ENCODE assay signal across 11 cellular contexts in genomic region chrX:137432609-137433008, GRCh38.
DNase-seq lines count a peak whose midpoint lies in the region; ATAC-seq, FAIRE-seq and TF ChIP-seq lines count a peak whose summit lies in the region.
"Had no signal": no experiment of that assay in that cellular context is flagged by ENCODE, and none has a peak within 500 bp of the region (broad histone marks: within the 10 kb centered on the region; RNA-seq: fewer than 3 reads in every experiment).

No MANE protein-coding gene starts in this region.

- peaks cover 6% of the 10 kb centered on the region; the same call in 1 of the 2 replicates for H3K27me3 Mint-ChIP-seq in HFFc6 (ENCODE audit: insufficient read depth)
- H3K27me3 Mint-ChIP-seq in CD8-positive, alpha-beta T cell (ENCODE audit: low read depth), result peaks cover 24% of the 10 kb centered on the region
- peaks cover 12 to 35% of the 10 kb centered on the region in 2 donors for H3K27me3 Mint-ChIP-seq in natural killer cell treated with Interleukin-12 subunit alpha and Interleukin-12 subunit beta and Interleukin-15 and Interleukin-18, amount 100 ng/mL, for 72 hours

- H3K4me1 Mint-ChIP-seq in HFFc6 (ENCODE audit: low read depth), result no peaks in the 10 kb centered on the region
- peaks cover 4% of the 10 kb centered on the region for H3K4me1 Mint-ChIP-seq in CD8-positive, alpha-beta T cell (ENCODE audit: low read depth)
- peaks cover 0 to 2% of the 10 kb centered on the region in 2 donors for H3K4me1 Mint-ChIP-seq in natural killer cell treated with Interleukin-12 subunit alpha and Interleukin-12 subunit beta and Interleukin-15 and Interleukin-18, amount 100 ng/mL, for 72 hours (ENCODE audit: low read depth in 2 of 2)

- DNase-seq in GM12865 (ENCODE audit: low read depth) (peak; percentile 39), HFFc6 (no peak), kidney (no peak)
- DNase-seq in CD8-positive, alpha-beta T cell, result no peak
- no peak for DNase-seq in natural killer cell treated with Interleukin-12 subunit alpha and Interleukin-12 subunit beta and Interleukin-15 and Interleukin-18, amount 100 ng/mL, for 72 hours (ENCODE audit: low spot score)
- no peak for DNase-seq in activated effector memory CD4-positive, alpha-beta T cell treated with anti-CD3 and anti-CD28 coated beads, Interleukin-2, amount 50 U/mL, for 16 hours
- no peak for DNase-seq in stimulated activated CD4-positive, alpha-beta T cell treated with anti-CD3 and anti-CD28 coated beads, Interleukin-2, amount 100 ng/mL, for 48 hours

- H3K79me2 ChIP-seq in OCI-LY3 (ENCODE audit: low read length), result no peaks in the 10 kb centered on the region

- intact Hi-C loops in kidney (cut with DNase I), result no loop called here
- intact Hi-C loops in CD8-positive, alpha-beta T cell (cut with DNase I, micrococcal nuclease), result no loop called here

- no peak overlapping the region for H3K4me3 Mint-ChIP-seq in HFFc6
- H3K4me3 Mint-ChIP-seq in CD8-positive, alpha-beta T cell, result no peak overlapping the region
- no peak overlapping the region for H3K4me3 Mint-ChIP-seq in natural killer cell treated with Interleukin-12 subunit alpha and Interleukin-12 subunit beta and Interleukin-15 and Interleukin-18, amount 100 ng/mL, for 72 hours

- H3K4me2 ChIP-seq in OCI-LY3 (ENCODE audit: low read length), result no peak overlapping the region

- H3K27me3 ChIP-seq in OCI-LY3 (ENCODE audit: low read depth, low read length), result no peaks in the 10 kb centered on the region
- peaks cover 15% of the 10 kb centered on the region for H3K27me3 ChIP-seq in CD8-positive, alpha-beta T cell (ENCODE audit: insufficient read depth, low read length)
- H3K27me3 ChIP-seq: SJSA1 had no signal

- no peaks in the 10 kb centered on the region for H3K9me3 ChIP-seq in OCI-LY3 (ENCODE audit: insufficient read depth, low read length)
- H3K9me3 ChIP-seq in kidney (ENCODE audit: control insufficient read depth in 1 of 2, low read length in 2 of 2), result no peaks in the 10 kb centered on the region
- no peaks in the 10 kb centered on the region for H3K9me3 ChIP-seq in CD8-positive, alpha-beta T cell (ENCODE audit: low read length)
- H3K9me3 ChIP-seq: pancreas, SJSA1 had no signal

- no peak overlapping the region for H3K27ac Mint-ChIP-seq in HFFc6
- H3K27ac Mint-ChIP-seq in CD8-positive, alpha-beta T cell, result no peak overlapping the region
- H3K27ac Mint-ChIP-seq in natural killer cell treated with Interleukin-12 subunit alpha and Interleukin-12 subunit beta and Interleukin-15 and Interleukin-18, amount 100 ng/mL, for 72 hours, result no peak overlapping the region

- no peaks in the 10 kb centered on the region for H4K20me1 ChIP-seq in OCI-LY3 (ENCODE audit: insufficient read depth, low read length)

- H3K4me1 ChIP-seq in OCI-LY3 (ENCODE audit: low read length) (no peaks in the 10 kb centered on the region), kidney (ENCODE audit: control insufficient read depth in 1 of 2, insufficient read depth in 1 of 2, low read depth in 1 of 2, low read length in 2 of 2) (peaks cover 0 to 4% of the 10 kb centered on the region in 2 donors)
- peaks cover 12% of the 10 kb centered on the region for H3K4me1 ChIP-seq in CD8-positive, alpha-beta T cell (ENCODE audit: insufficient read depth, low read length)
- H3K4me1 ChIP-seq: SJSA1 had no signal

- H3K27ac ChIP-seq in OCI-LY3 (ENCODE audit: low read length) (no peak overlapping the region), kidney (ENCODE audit: low read depth in 2 of 2, low read length in 2 of 2) (no peak overlapping the region)
- H3K27ac ChIP-seq in CD8-positive, alpha-beta T cell (ENCODE audit: low read depth, low read length), result no peak overlapping the region
- H3K27ac ChIP-seq: coronary artery, pancreas, SJSA1 had no signal

- FAIRE-seq in kidney (lab: Jason Lieb, UNC), result no peak
- FAIRE-seq: pancreas had no signal

- POLR2A ChIA-PET in CD8-positive, alpha-beta T cell (lab: Charles Lee), result no interaction called here

- H3K36me3 ChIP-seq in OCI-LY3 (replicated peaks; ENCODE audit: low read depth, low read length) (no peaks in the 10 kb centered on the region), kidney (ENCODE audit: control insufficient read depth in 1 of 2, insufficient read depth in 2 of 2, low read length in 2 of 2) (no peaks in the 10 kb centered on the region)
- no peaks in the 10 kb centered on the region for H3K36me3 ChIP-seq in CD8-positive, alpha-beta T cell (ENCODE audit: insufficient read depth, low read length)
- H3K36me3 ChIP-seq: pancreas, SJSA1 had no signal

- ATAC-seq in CD8-positive, alpha-beta T cell, result no peak
- no peak for ATAC-seq in natural killer cell treated with Interleukin-12 subunit alpha and Interleukin-12 subunit beta and Interleukin-15 and Interleukin-18, amount 100 ng/mL, for 72 hours

- peak; percentile 37 for TF ChIP-seq CTCF in GM12865 (IDR thresholded peaks at IDR 0.05; ENCODE audit: insufficient read depth, low read depth, low read length, missing control alignments)
- TF ChIP-seq CTCF in HFFc6 (IDR thresholded peaks at IDR 0.05), result peak; percentile 31; the same call in 1 of the 2 replicates
- TF ChIP-seq CTCF in OCI-LY3 (IDR thresholded peaks at IDR 0.05; ENCODE audit: low read depth, low read length), result peak; percentile 77
- peak; percentile 18 for TF ChIP-seq CTCF in kidney (IDR thresholded peaks at IDR 0.05; ENCODE audit: borderline replicate concordance, extremely low read depth, insufficient read depth)
- TF ChIP-seq CTCF in CD8-positive, alpha-beta T cell (IDR thresholded peaks at IDR 0.05), result no peak

- no peaks in the 10 kb centered on the region; the same call in 1 of the 2 replicates for H3K9me3 Mint-ChIP-seq in HFFc6
- peaks cover 4% of the 10 kb centered on the region for H3K9me3 Mint-ChIP-seq in CD8-positive, alpha-beta T cell
- H3K9me3 Mint-ChIP-seq in natural killer cell treated with Interleukin-12 subunit alpha and Interleukin-12 subunit beta and Interleukin-15 and Interleukin-18, amount 100 ng/mL, for 72 hours, result no peaks in the 10 kb centered on the region

- H3K4me3 ChIP-seq in GM12865 (ENCODE audit: low read depth, low read length) (no peak overlapping the region), OCI-LY3 (ENCODE audit: low read length) (no peak overlapping the region), kidney (ENCODE audit: low read length in 2 of 2) (no peak overlapping the region)
- H3K4me3 ChIP-seq in CD8-positive, alpha-beta T cell (ENCODE audit: low read depth, low read length), result no peak overlapping the region
- H3K4me3 ChIP-seq: coronary artery, pancreas, SJSA1 had no signal

- H2AFZ ChIP-seq in OCI-LY3 (ENCODE audit: low read depth, low read length), result no peak overlapping the region

- H3K9ac ChIP-seq in OCI-LY3 (ENCODE audit: low read length), result no peak overlapping the region
- H3K9ac ChIP-seq in kidney (ENCODE audit: low read length in 2 of 2), result no peak overlapping the region

- H3K36me3 Mint-ChIP-seq in HFFc6 (ENCODE audit: low read depth), result no peaks in the 10 kb centered on the region
- H3K36me3 Mint-ChIP-seq in CD8-positive, alpha-beta T cell, result no peaks in the 10 kb centered on the region
- peaks cover 7% of the 10 kb centered on the region for H3K36me3 Mint-ChIP-seq in natural killer cell treated with Interleukin-12 subunit alpha and Interleukin-12 subunit beta and Interleukin-15 and Interleukin-18, amount 100 ng/mL, for 72 hours

- CTCF ChIA-PET in CD8-positive, alpha-beta T cell (lab: Charles Lee), result no interaction called here
